8 cellular contexts compared by ENCODE assay signal in the genomic region with DNA sequence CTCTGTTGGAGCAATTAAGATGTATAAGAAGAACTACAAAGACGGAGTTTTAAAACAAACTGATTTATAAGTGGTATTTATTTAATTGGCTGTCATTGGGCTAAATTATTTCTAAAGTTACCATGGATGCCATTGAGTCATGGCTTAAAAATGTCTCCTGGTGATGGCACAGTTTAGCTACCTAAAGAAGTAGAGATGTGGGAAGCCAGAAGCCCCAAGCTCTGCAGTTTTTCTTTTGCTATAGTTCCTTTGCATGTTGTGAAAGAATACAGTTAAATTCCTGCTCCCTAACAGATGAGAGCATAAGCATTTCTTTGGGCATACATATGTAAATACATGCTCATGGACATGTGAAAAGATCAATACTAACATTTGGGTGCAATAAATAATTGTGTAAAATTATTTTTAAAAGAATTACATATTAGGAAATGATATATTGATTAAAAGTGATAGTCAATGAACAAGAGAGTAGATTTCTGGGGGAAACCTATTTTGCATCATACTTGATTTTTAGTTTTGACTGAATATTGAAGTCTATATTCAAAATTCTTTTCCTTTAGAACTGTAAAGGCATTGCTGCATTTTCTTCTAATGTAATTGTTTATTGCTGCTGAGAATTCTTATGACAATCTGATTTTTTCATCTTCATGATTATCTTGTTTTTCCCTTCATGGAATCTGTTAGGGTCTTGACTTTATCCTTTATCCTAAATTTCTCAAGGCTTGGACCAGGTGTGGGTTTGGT. TPM values are rescaled to one million over a fixed set of nuclear protein-coding genes. Genes with fewer than 3 reads are reported as not detected.
DNase-seq lines count a peak whose midpoint lies in the region; ATAC-seq, FAIRE-seq and TF ChIP-seq lines count a peak whose summit lies in the region.

No MANE protein-coding gene starts in this region.

- 100% methylated on average over 1 of the region's 1 CpG for WGBS in GM12878 (ENCODE audit: insufficient coverage, insufficient replicate concordance, low lambda C conversion rate, missing lambda C conversion rate)

- no peaks in the 10 kb centered on the region for H4K20me1 ChIP-seq in GM12878 (ENCODE audit: control insufficient read depth, insufficient read depth)

- no peak for TF ChIP-seq EP300 in GM12878 (IDR thresholded peaks at IDR 0.05; ENCODE audit: borderline replicate concordance in 1 of 2, control insufficient read depth in 1 of 2, low read depth in 2 of 2, low read length in 2 of 2)

- peaks cover 0 to 40% (median 15%) of the 10 kb centered on the region in 3 donors for H3K36me3 Mint-ChIP-seq in CD8-positive, alpha-beta memory T cell
- peaks cover 9 to 35% (median 15%) of the 10 kb centered on the region in 3 donors for H3K36me3 Mint-ChIP-seq in naive thymus-derived CD8-positive, alpha-beta T cell

- peak overlapping the region; percentile 39 to 99 (median 76) for H3K27ac Mint-ChIP-seq in CD8-positive, alpha-beta memory T cell
- peak overlapping the region in 9 of 10 donors; percentile 11 to 99 (median 61) for H3K27ac Mint-ChIP-seq in naive thymus-derived CD8-positive, alpha-beta T cell

- no peaks in the 10 kb centered on the region for H3K9me3 ChIP-seq in CD8-positive, alpha-beta memory T cell (ENCODE audit: low read length)
- H3K9me3 ChIP-seq in GM12878 (replicated peaks; ENCODE audit: control insufficient read depth, insufficient read depth, low read length) = no peaks in the 10 kb centered on the region

- H3K4me1 Mint-ChIP-seq in CD8-positive, alpha-beta memory T cell = peaks cover 65 to 83% (median 79%) of the 10 kb centered on the region in 3 donors
- peaks cover 32 to 76% (median 70%) of the 10 kb centered on the region in 4 donors for H3K4me1 Mint-ChIP-seq in naive thymus-derived CD8-positive, alpha-beta T cell

- H3K36me3 ChIP-seq in CD8-positive, alpha-beta memory T cell (ENCODE audit: insufficient read depth, low read length) = peaks cover 14% of the 10 kb centered on the region
- H3K36me3 ChIP-seq in GM12878 (ENCODE audit: control insufficient read depth in 2 of 2, insufficient read depth in 2 of 2, low read length in 1 of 2) = peaks cover 0 to 8% of the 10 kb centered on the region in 2 experiments; a peak in 1 of 4 replicates

- POLR2A ChIA-PET in CD8-positive, alpha-beta memory T cell (lab: Charles Lee) = no interaction called here
- POLR2A ChIA-PET in GM12878 (lab: Charles Lee) = no interaction called here
- POLR2A ChIA-PET in naive thymus-derived CD8-positive, alpha-beta T cell (lab: Charles Lee) = no interaction called here

- SMC1A ChIA-PET in GM12878 (lab: Charles Lee; ENCODE audit: uncharacterized antibody, unreplicated experiment) = no interaction called here

- H3K4me2 ChIP-seq in GM12878 (ENCODE audit: control insufficient read depth, insufficient read depth) = peak overlapping the region; percentile 81; the same call in 1 of the 2 replicates

- H2AFZ ChIP-seq in GM12878 (ENCODE audit: control insufficient read depth, low read depth, low read length) = no peak overlapping the region

- DNase-seq in CD8-positive, alpha-beta memory T cell = no peak
- DNase-seq in LHCN-M2 (ENCODE audit: low read depth) (peak; percentile 3), GM12878 (ENCODE audit: low read depth, low spot score) (no peak), DMS 273 (lab: John Stamatoyannopoulos, UW; ENCODE audit: unreplicated experiment) (no peak), NCI-H526 treated with DMSO at 0.1 percent for 48 hours (lab: John Stamatoyannopoulos, UW) (no peak)
- DNase-seq in naive thymus-derived CD8-positive, alpha-beta T cell = no peak

- H3K27ac ChIP-seq in CD8-positive, alpha-beta memory T cell (ENCODE audit: low read depth, low read length) = no peak overlapping the region
- no peak overlapping the region for H3K27ac ChIP-seq in GM12878 (ENCODE audit: control insufficient read depth, insufficient read depth)

- peaks cover 34% of the 10 kb centered on the region for H3K4me1 ChIP-seq in CD8-positive, alpha-beta memory T cell (ENCODE audit: insufficient read depth, low read length)
- no peaks in the 10 kb centered on the region for H3K4me1 ChIP-seq in GM12878 (ENCODE audit: control insufficient read depth, insufficient read depth, low read length)

- no peaks in the 10 kb centered on the region for H3K27me3 ChIP-seq in CD8-positive, alpha-beta memory T cell (ENCODE audit: insufficient read depth, low read length, poor library complexity, severe bottlenecking)
- H3K27me3 ChIP-seq in GM12878 (replicated peaks in 1 of 2; ENCODE audit: control insufficient read depth in 2 of 2, insufficient read depth in 2 of 2, low read length in 1 of 2) = no peaks in the 10 kb centered on the region

- in situ Hi-C loops in GM12878 (cut with MboI) = no loop called here

- RAD21 ChIA-PET in GM12878 (lab: Charles Lee; ENCODE audit: unreplicated experiment) = no interaction called here

- TF ChIP-seq CTCF in GM12878 (IDR thresholded peaks at IDR 0.05 in 2 of 3, conservative IDR thresholded peaks at IDR 0.05 in 1 of 3; ENCODE audit: control insufficient read depth in 2 of 3, extremely low read depth in 1 of 3, insufficient read depth in 1 of 3, low read depth in 3 of 3, low read length in 3 of 3) = no peak

- H3K9me3 Mint-ChIP-seq in CD8-positive, alpha-beta memory T cell = no peaks in the 10 kb centered on the region
- no peaks in the 10 kb centered on the region for H3K9me3 Mint-ChIP-seq in naive thymus-derived CD8-positive, alpha-beta T cell

- no peak overlapping the region for H3K4me3 ChIP-seq in CD8-positive, alpha-beta memory T cell (ENCODE audit: low read length)
- peak overlapping the region; percentile 86 for H3K4me3 ChIP-seq in GM12878

- H3K4me3 Mint-ChIP-seq in CD8-positive, alpha-beta memory T cell = peak overlapping the region; percentile 67 to 99 (median 93)
- peak overlapping the region in 9 of 10 donors; percentile 84 to 99 (median 96) for H3K4me3 Mint-ChIP-seq in naive thymus-derived CD8-positive, alpha-beta T cell

- intact Hi-C loops in GM12878 (cut with micrococcal nuclease; ENCODE audit: unreplicated experiment) = no loop called here

- peaks cover 0 to 2% of the 10 kb centered on the region in 2 donors for H3K27me3 Mint-ChIP-seq in CD8-positive, alpha-beta memory T cell
- H3K27me3 Mint-ChIP-seq in naive thymus-derived CD8-positive, alpha-beta T cell = no peaks in the 10 kb centered on the region

- no peak for TF ChIP-seq RAD21 in GM12878 (IDR thresholded peaks at IDR 0.05; ENCODE audit: insufficient read depth, low read depth, low read length)

- H3K79me2 ChIP-seq in GM12878 (ENCODE audit: control insufficient read depth, insufficient read depth, low read length) = peaks cover 61% of the 10 kb centered on the region

- FAIRE-seq in GM12878 (lab: Jason Lieb, UNC) = no peak

- ATAC-seq in GM12878 (no peak), GM21515 (IDR thresholded peaks at IDR 0.05; ENCODE audit: unreplicated experiment) (no peak), HG02884 (IDR thresholded peaks at IDR 0.05; ENCODE audit: unreplicated experiment) (no peak)
- no peak for ATAC-seq in naive thymus-derived CD8-positive, alpha-beta T cell

- CTCF ChIA-PET in CD8-positive, alpha-beta memory T cell (lab: Charles Lee) = no interaction called here
- CTCF ChIA-PET in GM12878 (lab: Yijun Ruan, JAX) = no interaction called here

- 0 out of 2 replicates have a peak overlapping the region, but pooled peaks have one; percentile 22 for H3K9ac ChIP-seq in GM12878 (ENCODE audit: control insufficient read depth, insufficient read depth, low read length)

- no peak for TF ChIP-seq POLR2A in GM12878 (IDR thresholded peaks at IDR 0.05; ENCODE audit: low read depth, low read length)

- BruUV-seq in GM12878 (replicated peaks; lab: Mats Ljungman, UMichigan) = TSS peak; percentile 52

RNA-seq across cellular contexts. Expression of a gene that starts 2.1 kb away (rescaled TPM):
- total RNA-seq in CD8-positive, alpha-beta memory T cell = 10 to 100 TPM; 86.1 to 93.7 TPM
- 25.4 TPM for polyA plus RNA-seq in CD8-positive, alpha-beta memory T cell
- total RNA-seq in LHCN-M2 (2014; rRNA removed) = 55.4 and 60.7 TPM in 2 replicates
- polyA plus RNA-seq in LHCN-M2 (2012) = 13.8 TPM
- total RNA-seq in GM12878 (2013; cell fraction: nucleolus; rRNA removed) = 148 and 162 TPM in 2 replicates
- 56.0 and 69.6 TPM in 2 replicates for total RNA-seq in GM12878 (2014; rRNA removed)
- total RNA-seq in GM12878 (2014; rRNA removed; fragmentation: Illumina TruSeq; extraction: Trizol) = 97.9 and 108 TPM in 2 replicates
- total RNA-seq in GM12878 (2021) = 73.7 and 82.1 TPM in 2 replicates
- polyA plus RNA-seq in GM12878 (2011; ENCODE audit: low read depth) = 21.2 TPM
- 76.2 and 99.1 TPM in 2 replicates for polyA plus RNA-seq in GM12878 (2011; rRNA removed)
- 21.3 and 21.4 TPM in 2 replicates for polyA plus RNA-seq in GM12878 (2011; cell fraction: cytosol; rRNA removed)
- polyA plus RNA-seq in GM12878 (2011; cell fraction: nucleus; rRNA removed) = 56.6 and 57.4 TPM in 2 replicates
- polyA plus RNA-seq in GM12878 (2012) = 20.7 and 31.2 TPM in 2 replicates
- polyA plus RNA-seq in GM12878 (2014; fragmentation: Illumina TruSeq; extraction: Trizol) = 82.6 and 85.2 TPM in 2 replicates
- polyA plus RNA-seq in GM12878 (2014; fragmentation: Nextera tagmentation; extraction: Ambion mirVana) = 10 to 100 TPM; 14.7 to 22.1 TPM
- 44.1 and 54.5 TPM in 2 replicates for polyA plus RNA-seq in GM12878 (2014; rRNA removed)
- polyA plus RNA-seq in GM12878 (2016; fragmentation: Nextera tagmentation; extraction: Ambion mirVana) = 10 to 100 TPM; 56.3 to 62.3 TPM
- 102 and 149 TPM in 2 replicates for polyA minus RNA-seq in GM12878 (2011; rRNA and poly(A)+ RNA removed)
- polyA minus RNA-seq in GM12878 (2011; cell fraction: cytosol; rRNA and poly(A)+ RNA removed) = 38.0 and 58.4 TPM in 2 replicates
- 74.7 and 120 TPM in 2 replicates for polyA minus RNA-seq in GM12878 (2011; cell fraction: nucleus; rRNA and poly(A)+ RNA removed)
- 10 to 100 TPM; 51.7 to 54.4 TPM for total RNA-seq in naive thymus-derived CD8-positive, alpha-beta T cell
- polyA plus RNA-seq in naive thymus-derived CD8-positive, alpha-beta T cell = 10 to 100 TPM; 21.5 to 26.5 (median 24.4) TPM

RNA-seq across cellular contexts. Expression of a gene that starts 40.4 kb away (rescaled TPM):
- 1 to 10 TPM; 1.3 to 2.6 TPM for total RNA-seq in CD8-positive, alpha-beta memory T cell
- polyA plus RNA-seq in CD8-positive, alpha-beta memory T cell = not detected
- total RNA-seq in LHCN-M2 (2014; rRNA removed) (0.06 TPM in 1 of 2 replicates, not detected in the other), GM12878 (2014; rRNA removed) (0.49 and 1.4 TPM in 2 replicates), GM12878 (2014; rRNA removed; fragmentation: Illumina TruSeq; extraction: Trizol) (0.78 and 1.3 TPM in 2 replicates), GM12878 (2021) (1.0 TPM in 2 replicates)
- not detected for polyA plus RNA-seq in LHCN-M2 (2012)
- total RNA-seq in GM12878 (2013; cell fraction: nucleolus; rRNA removed) = 25.8 and 27.6 TPM in 2 replicates
- polyA plus RNA-seq in GM12878 (2011; ENCODE audit: low read depth) = 0.45 TPM
- polyA plus RNA-seq in GM12878 (2011; rRNA removed) (1.7 and 1.9 TPM in 2 replicates), GM12878 (2014; fragmentation: Illumina TruSeq; extraction: Trizol) (1.00 and 1.2 TPM in 2 replicates), GM12878 (2014; fragmentation: Nextera tagmentation; extraction: Ambion mirVana) (under 1 TPM; 0.29 to 0.75 TPM), GM12878 (2014; rRNA removed) (0.37 and 1.1 TPM in 2 replicates), GM12878 (2016; fragmentation: Nextera tagmentation; extraction: Ambion mirVana) (under 1 TPM in 1 of 2 experiments, not detected in 1; 0.86 TPM)
- 0.74 and 0.84 TPM in 2 replicates for polyA plus RNA-seq in GM12878 (2011; cell fraction: cytosol; rRNA removed)
- 4.2 and 5.0 TPM in 2 replicates for polyA plus RNA-seq in GM12878 (2011; cell fraction: nucleus; rRNA removed)
- 0.88 and 1.1 TPM in 2 replicates for polyA plus RNA-seq in GM12878 (2012)
- 3.1 and 5.3 TPM in 2 replicates for polyA minus RNA-seq in GM12878 (2011; rRNA and poly(A)+ RNA removed)
- polyA minus RNA-seq in GM12878 (2011; cell fraction: cytosol; rRNA and poly(A)+ RNA removed) = 0.40 and 1.1 TPM in 2 replicates
- 5.0 and 6.4 TPM in 2 replicates for polyA minus RNA-seq in GM12878 (2011; cell fraction: nucleus; rRNA and poly(A)+ RNA removed)
- total RNA-seq in naive thymus-derived CD8-positive, alpha-beta T cell = 1 to 10 TPM; 4.6 to 7.1 TPM
- under 1 TPM in 2 of 3 donors, not detected in 1; 0.53 to 0.93 TPM for polyA plus RNA-seq in naive thymus-derived CD8-positive, alpha-beta T cell
